10 cellular contexts compared by ENCODE assay signal in the genomic region with DNA sequence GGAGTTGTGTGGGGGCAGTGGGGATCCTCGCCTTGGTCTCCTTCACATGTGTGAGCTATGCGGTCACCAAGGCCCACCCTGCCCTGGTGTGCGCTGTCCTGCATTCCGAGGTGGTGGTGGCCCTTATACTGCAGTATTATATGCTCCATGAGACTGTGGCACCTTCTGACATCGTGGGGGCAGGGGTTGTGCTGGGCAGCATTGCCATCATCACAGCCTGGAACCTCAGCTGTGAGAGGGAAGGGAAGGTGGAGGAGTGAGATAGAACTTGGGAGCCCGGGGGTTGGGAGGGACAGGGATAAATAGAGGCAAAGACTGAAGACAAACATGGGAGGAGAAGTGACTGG. TPM values are rescaled to one million over a fixed set of nuclear protein-coding genes. Genes with fewer than 3 reads are reported as not detected.
DNase-seq lines count a peak whose midpoint lies in the region; ATAC-seq and TF ChIP-seq lines count a peak whose summit lies in the region.
"Not testable (repeated sequence)": the region's sequence is repeated elsewhere in the genome, so short reads cannot be mapped to it uniquely, and the experiment has no call there.
"Had no signal": no experiment of that assay in that cellular context is flagged by ENCODE, and none has a peak within 500 bp of the region (broad histone marks: within the 10 kb centered on the region; RNA-seq: fewer than 3 reads in every experiment).

No MANE protein-coding gene starts in this region.

- H3K36me3 ChIP-seq in HCT116 (ENCODE audit: control insufficient read depth in 1 of 2, insufficient read depth in 2 of 2, low read length in 2 of 2) (peaks cover 2 to 17% of the 10 kb centered on the region in 2 experiments; a peak in 2 of 4 replicates), SJSA1 (peaks cover 24% of the 10 kb centered on the region)
- not testable (repeated sequence) for H3K36me3 ChIP-seq in ectodermal cell (ENCODE audit: control insufficient read depth, insufficient read depth, low read length); iPS-15b (ENCODE audit: control insufficient read depth, insufficient read depth, low read length)

- H3K36me3 Mint-ChIP-seq in activated naive CD4-positive, alpha-beta T cell treated with anti-CD3 and anti-CD28 coated beads, Interleukin-2, amount 50 U/mL, for 72 hours = peaks cover 26 to 36% of the 10 kb centered on the region in 2 donors
- peaks cover 22% of the 10 kb centered on the region for H3K36me3 Mint-ChIP-seq in natural killer cell treated with Interleukin-12 subunit alpha and Interleukin-12 subunit beta and Interleukin-15 and Interleukin-18, amount 100 ng/mL, for 72 hours
- peaks cover 71% of the 10 kb centered on the region for H3K36me3 Mint-ChIP-seq in stimulated activated effector memory CD8-positive, alpha-beta T cell treated with anti-CD3 and anti-CD28 coated beads, Interleukin-12 subunit alpha, Interleukin-12 subunit beta, amount 100 ng/mL, for 72 hours

- BruUV-seq in HCT116 (replicated peaks; lab: Mats Ljungman, UMichigan) = not testable (repeated sequence)

- POLR2A ChIA-PET in AG04450 (lab: Yijun Ruan, JAX); HCT116 (lab: Charles Lee): not testable (repeated sequence)

- peak overlapping the region; percentile 100 for H3K4me2 ChIP-seq in HCT116 (ENCODE audit: low read length)

- TF ChIP-seq POLR2A in HCT116 (IDR thresholded peaks at IDR 0.05; ENCODE audit: borderline replicate concordance, extremely low read depth, insufficient read depth, insufficient read length) = not testable (repeated sequence)

- TF ChIP-seq CTCF in AG04450 (IDR thresholded peaks at IDR 0.05; ENCODE audit: low read depth, low read length); HCT116 (IDR thresholded peaks at IDR 0.05 in 2 of 3, conservative IDR thresholded peaks at IDR 0.05 in 1 of 3; ENCODE audit: borderline replicate concordance in 1 of 3, insufficient read depth in 1 of 3, low read depth in 2 of 3, low read length in 2 of 3): not testable (repeated sequence)

- H3K79me2 ChIP-seq in HCT116 (ENCODE audit: insufficient read depth, low read length) = peaks cover 43% of the 10 kb centered on the region

- H3K4me3 ChIP-seq in AG04450 (ENCODE audit: low read depth, low read length) (peak overlapping the region; percentile 92), HCT116 (replicated peaks in 1 of 2; ENCODE audit: low read depth in 1 of 2, low read length in 2 of 2) (peak overlapping the region in 1 of 2 experiments; percentile 100; a peak in 1 of 4 replicates), ectodermal cell (ENCODE audit: insufficient read depth, low read depth, low read length) (peak overlapping the region; percentile 62), iPS-15b (ENCODE audit: low read depth, low read length) (peak overlapping the region; percentile 71)
- not testable (repeated sequence) for H3K4me3 ChIP-seq in SJSA1

- not testable (repeated sequence) for H2AFZ ChIP-seq in HCT116 (ENCODE audit: low read depth, low read length, poor library complexity, severe bottlenecking)

- H3K27ac Mint-ChIP-seq in activated naive CD4-positive, alpha-beta T cell treated with anti-CD3 and anti-CD28 coated beads, Interleukin-2, amount 50 U/mL, for 72 hours = peak overlapping the region; percentile 97 to 100
- H3K27ac Mint-ChIP-seq in natural killer cell treated with Interleukin-12 subunit alpha and Interleukin-12 subunit beta and Interleukin-15 and Interleukin-18, amount 100 ng/mL, for 72 hours = peak overlapping the region; percentile 98
- H3K27ac Mint-ChIP-seq in stimulated activated effector memory CD8-positive, alpha-beta T cell treated with anti-CD3 and anti-CD28 coated beads, Interleukin-12 subunit alpha, Interleukin-12 subunit beta, amount 100 ng/mL, for 72 hours = peak overlapping the region; percentile 100

- 86 to 88% methylated on average over 6 of the region's 6 CpGs for WGBS in ectodermal cell, 2 experiments

- H3K27me3 Mint-ChIP-seq in natural killer cell treated with Interleukin-12 subunit alpha and Interleukin-12 subunit beta and Interleukin-15 and Interleukin-18, amount 100 ng/mL, for 72 hours = not testable (repeated sequence)

- not testable (repeated sequence) for TF ChIP-seq RAD21 in HCT116 (IDR thresholded peaks at IDR 0.05; ENCODE audit: low read depth)

- peak overlapping the region; percentile 91 for H3K4me3 Mint-ChIP-seq in natural killer cell treated with Interleukin-12 subunit alpha and Interleukin-12 subunit beta and Interleukin-15 and Interleukin-18, amount 100 ng/mL, for 72 hours
- peak overlapping the region; percentile 100 for H3K4me3 Mint-ChIP-seq in stimulated activated effector memory CD8-positive, alpha-beta T cell treated with anti-CD3 and anti-CD28 coated beads, Interleukin-12 subunit alpha, Interleukin-12 subunit beta, amount 100 ng/mL, for 72 hours

- H3K9ac ChIP-seq in HCT116 (ENCODE audit: low read length) (peak overlapping the region; percentile 100; the same call in 1 of the 2 replicates), iPS-15b (ENCODE audit: low read depth, low read length) (peak overlapping the region; percentile 97)

- not testable (repeated sequence) for H3K27me3 ChIP-seq in AG04450 (ENCODE audit: control insufficient read depth, insufficient read depth, low read length); HCT116 (ENCODE audit: insufficient read depth, low read length); SJSA1 (replicated peaks); ectodermal cell (ENCODE audit: control insufficient read depth, insufficient read depth, low read length, poor library complexity, severe bottlenecking); iPS-15b (ENCODE audit: control insufficient read depth, insufficient read depth, low read length)

- H4K20me1 ChIP-seq in HCT116 (ENCODE audit: insufficient read depth) = peaks cover 23% of the 10 kb centered on the region; the same call in 1 of the 2 replicates

- not testable (repeated sequence) for H3K9me2 ChIP-seq in HCT116 (ENCODE audit: insufficient read depth)

- CTCF ChIA-PET in AG04450 (lab: Charles Lee); HCT116 (lab: Charles Lee): not testable (repeated sequence)

- H3K9me3 ChIP-seq in AG04450 (ENCODE audit: control insufficient read depth, insufficient read depth, low read length); HCT116 (ENCODE audit: control insufficient read depth in 1 of 2, insufficient read depth in 1 of 2, low read depth in 1 of 2, low read length in 2 of 2); SJSA1 (replicated peaks); ectodermal cell (ENCODE audit: control insufficient read depth, low read length); iPS-15b (ENCODE audit: control insufficient read depth, insufficient read depth, low read length): not testable (repeated sequence)

- not testable (repeated sequence) for ATAC-seq in HCT116; activated naive CD4-positive, alpha-beta T cell treated with anti-CD3 and anti-CD28 coated beads, Interleukin-2, amount 50 U/mL, for 72 hours; natural killer cell treated with Interleukin-12 subunit alpha and Interleukin-12 subunit beta and Interleukin-15 and Interleukin-18, amount 100 ng/mL, for 72 hours; stimulated activated effector memory CD8-positive, alpha-beta T cell treated with anti-CD3 and anti-CD28 coated beads, Interleukin-12 subunit alpha, Interleukin-12 subunit beta, amount 100 ng/mL, for 72 hours

- DNase-seq in AG04450 (ENCODE audit: low read depth, low spot score); HCT116 (ENCODE audit: low read depth, low spot score); SJSA1 (ENCODE audit: low read depth in 1 of 2, low spot score in 2 of 2); activated naive CD4-positive, alpha-beta T cell treated with anti-CD3 and anti-CD28 coated beads, Interleukin-2, amount 50 U/mL, for 72 hours (ENCODE audit: low spot score in 2 of 2); natural killer cell treated with Interleukin-12 subunit alpha and Interleukin-12 subunit beta and Interleukin-15 and Interleukin-18, amount 100 ng/mL, for 72 hours (ENCODE audit: low spot score); stimulated activated effector memory CD8-positive, alpha-beta T cell treated with anti-CD3 and anti-CD28 coated beads, Interleukin-12 subunit alpha, Interleukin-12 subunit beta, amount 100 ng/mL, for 72 hours (ENCODE audit: low spot score in 2 of 2): not testable (repeated sequence)

- H3K27ac ChIP-seq in AG04450 (ENCODE audit: low read depth, low read length) (peak overlapping the region; percentile 100), HCT116 (ENCODE audit: low read depth, low read length) (peak overlapping the region; percentile 87), SJSA1 (peak overlapping the region; percentile 100), ectodermal cell (ENCODE audit: insufficient read depth, low read depth, low read length, poor library complexity, severe bottlenecking) (peak overlapping the region; percentile 99)

- intact Hi-C loops in HCT116 (cut with micrococcal nuclease) = loop anchor here (10.0 kb wide), 1 partner anchor 82 kb away; a partner anchor contains a TSS

- H3K4me1 ChIP-seq in HCT116 (ENCODE audit: control insufficient read depth in 1 of 2, insufficient read depth in 2 of 2, low read length in 2 of 2) = peaks cover 17 to 62% of the 10 kb centered on the region in 2 experiments; a peak in 3 of 4 replicates
- peaks cover 51% of the 10 kb centered on the region for H3K4me1 ChIP-seq in SJSA1 (replicated peaks)
- H3K4me1 ChIP-seq in ectodermal cell (ENCODE audit: control insufficient read depth, insufficient read depth, low read length) = peaks cover 45% of the 10 kb centered on the region
- H3K4me1 ChIP-seq in iPS-15b (ENCODE audit: control insufficient read depth, insufficient read depth, low read length) = not testable (repeated sequence)

- RAD21 ChIA-PET in HCT116 (lab: Charles Lee; ENCODE audit: low non-redundant PET in 1 of 2, low total read pairs in 2 of 2, uncharacterized antibody in 2 of 2, unreplicated experiment in 2 of 2) = not testable (repeated sequence)

- not testable (repeated sequence) for H3K9me3 Mint-ChIP-seq in activated naive CD4-positive, alpha-beta T cell treated with anti-CD3 and anti-CD28 coated beads, Interleukin-2, amount 50 U/mL, for 72 hours; natural killer cell treated with Interleukin-12 subunit alpha and Interleukin-12 subunit beta and Interleukin-15 and Interleukin-18, amount 100 ng/mL, for 72 hours; stimulated activated effector memory CD8-positive, alpha-beta T cell treated with anti-CD3 and anti-CD28 coated beads, Interleukin-12 subunit alpha, Interleukin-12 subunit beta, amount 100 ng/mL, for 72 hours

- peaks cover 57 to 64% of the 10 kb centered on the region in 2 donors for H3K4me1 Mint-ChIP-seq in natural killer cell treated with Interleukin-12 subunit alpha and Interleukin-12 subunit beta and Interleukin-15 and Interleukin-18, amount 100 ng/mL, for 72 hours (ENCODE audit: low read depth in 2 of 2)
- peaks cover 76% of the 10 kb centered on the region for H3K4me1 Mint-ChIP-seq in stimulated activated effector memory CD8-positive, alpha-beta T cell treated with anti-CD3 and anti-CD28 coated beads, Interleukin-12 subunit alpha, Interleukin-12 subunit beta, amount 100 ng/mL, for 72 hours

RNA-seq across cellular contexts. Expression of a gene that starts 1.5 kb away (rescaled TPM):
- polyA plus RNA-seq in AG04450 (2011; rRNA removed) = 18.4 and 35.0 TPM in 2 replicates
- 207 and 320 TPM in 2 replicates for polyA minus RNA-seq in AG04450 (2011; rRNA and poly(A)+ RNA removed)
- 205 TPM for total RNA-seq in HCT116 (2021; ENCODE audit: unreplicated experiment)
- polyA plus RNA-seq in HCT116 (2012) = 162 and 167 TPM in 2 replicates
- 17.5 and 29.3 TPM in 2 replicates for total RNA-seq in SJSA1 (2014; rRNA removed; shearing (Covaris generic))
- total RNA-seq in activated naive CD4-positive, alpha-beta T cell treated with anti-CD3 and anti-CD28 coated beads, Interleukin-2, amount 50 U/mL, for 72 hours = 100 to 1,000 TPM; 280 to 333 TPM
- polyA plus RNA-seq in ectodermal cell (2013, experiment 1 of 4) = 121 TPM
- polyA plus RNA-seq in ectodermal cell (2013, experiment 2 of 4) = 137 TPM
- 94.1 TPM for polyA plus RNA-seq in ectodermal cell (2013, experiment 3 of 4)
- 105 TPM for polyA plus RNA-seq in ectodermal cell (2013, experiment 4 of 4)
- 100 to 1,000 TPM; 212 to 283 TPM for total RNA-seq in natural killer cell treated with Interleukin-12 subunit alpha and Interleukin-12 subunit beta and Interleukin-15 and Interleukin-18, amount 100 ng/mL, for 72 hours

RNA-seq across cellular contexts. Expression of a gene that starts 1.5 kb away (rescaled TPM):
- polyA plus RNA-seq in AG04450 (2011; rRNA removed) = not detected in 2 replicates
- not detected in 2 replicates for polyA minus RNA-seq in AG04450 (2011; rRNA and poly(A)+ RNA removed)
- total RNA-seq in HCT116 (2021; ENCODE audit: unreplicated experiment) = not detected
- polyA plus RNA-seq in HCT116 (2012) = 0.12 and 0.22 TPM in 2 replicates
- total RNA-seq in SJSA1 (2014; rRNA removed; shearing (Covaris generic)) = not detected in 2 replicates
- not detected for total RNA-seq in activated naive CD4-positive, alpha-beta T cell treated with anti-CD3 and anti-CD28 coated beads, Interleukin-2, amount 50 U/mL, for 72 hours
- polyA plus RNA-seq in ectodermal cell (2013, experiment 1 of 4) = not detected
- polyA plus RNA-seq in ectodermal cell (2013, experiment 2 of 4) = not detected
- not detected for polyA plus RNA-seq in ectodermal cell (2013, experiment 3 of 4)
- not detected for polyA plus RNA-seq in ectodermal cell (2013, experiment 4 of 4)
- not detected for total RNA-seq in natural killer cell treated with Interleukin-12 subunit alpha and Interleukin-12 subunit beta and Interleukin-15 and Interleukin-18, amount 100 ng/mL, for 72 hours
- total RNA-seq: G401, Right ventricle myocardium inferior had no signal

RNA-seq across cellular contexts. Expression of a gene that starts 3.3 kb away (rescaled TPM):
- polyA plus RNA-seq in AG04450 (2011; rRNA removed) = 18.8 and 22.3 TPM in 2 replicates
- polyA minus RNA-seq in AG04450 (2011; rRNA and poly(A)+ RNA removed) = 28.8 and 32.5 TPM in 2 replicates
- 17.1 TPM for total RNA-seq in HCT116 (2021; ENCODE audit: unreplicated experiment)
- 13.0 and 15.0 TPM in 2 replicates for polyA plus RNA-seq in HCT116 (2012)
- total RNA-seq in SJSA1 (2014; rRNA removed; shearing (Covaris generic)) = 13.8 and 19.9 TPM in 2 replicates
- 10 to 100 TPM; 21.8 to 26.5 TPM for total RNA-seq in activated naive CD4-positive, alpha-beta T cell treated with anti-CD3 and anti-CD28 coated beads, Interleukin-2, amount 50 U/mL, for 72 hours
- 17.5 TPM for polyA plus RNA-seq in ectodermal cell (2013, experiment 1 of 4)
- 20.2 TPM for polyA plus RNA-seq in ectodermal cell (2013, experiment 2 of 4)
- polyA plus RNA-seq in ectodermal cell (2013, experiment 3 of 4) = 16.7 TPM
- polyA plus RNA-seq in ectodermal cell (2013, experiment 4 of 4) = 18.4 TPM
- 10 to 100 TPM; 19.7 to 26.1 TPM for total RNA-seq in natural killer cell treated with Interleukin-12 subunit alpha and Interleukin-12 subunit beta and Interleukin-15 and Interleukin-18, amount 100 ng/mL, for 72 hours

RNA-seq across cellular contexts. Expression of a gene that starts 37.9 kb away (rescaled TPM):
- 5.3 and 6.3 TPM in 2 replicates for polyA plus RNA-seq in AG04450 (2011; rRNA removed)
- polyA minus RNA-seq in AG04450 (2011; rRNA and poly(A)+ RNA removed) = 2.9 and 4.2 TPM in 2 replicates
- total RNA-seq in HCT116 (2021; ENCODE audit: unreplicated experiment) = 10.4 TPM
- polyA plus RNA-seq in HCT116 (2012) = 25.6 and 26.3 TPM in 2 replicates
- 3.9 and 14.7 TPM in 2 replicates for total RNA-seq in SJSA1 (2014; rRNA removed; shearing (Covaris generic))
- total RNA-seq in activated naive CD4-positive, alpha-beta T cell treated with anti-CD3 and anti-CD28 coated beads, Interleukin-2, amount 50 U/mL, for 72 hours = 10 to 100 TPM; 12.1 to 17.6 TPM
- polyA plus RNA-seq in ectodermal cell (2013, experiment 1 of 4) = 16.4 TPM
- polyA plus RNA-seq in ectodermal cell (2013, experiment 2 of 4) = 19.3 TPM
- polyA plus RNA-seq in ectodermal cell (2013, experiment 3 of 4) = 16.1 TPM
- polyA plus RNA-seq in ectodermal cell (2013, experiment 4 of 4) = 15.9 TPM
- 10 to 100 TPM; 10.4 to 13.7 TPM for total RNA-seq in natural killer cell treated with Interleukin-12 subunit alpha and Interleukin-12 subunit beta and Interleukin-15 and Interleukin-18, amount 100 ng/mL, for 72 hours

RNA-seq across cellular contexts. Expression of a gene that starts 43.4 kb away (rescaled TPM):
- polyA plus RNA-seq in AG04450 (2011; rRNA removed) = 0.58 and 0.63 TPM in 2 replicates
- polyA minus RNA-seq in AG04450 (2011; rRNA and poly(A)+ RNA removed) = 0.28 and 0.39 TPM in 2 replicates
- total RNA-seq in HCT116 (2021; ENCODE audit: unreplicated experiment) = 6.1 TPM
- 4.2 and 4.3 TPM in 2 replicates for polyA plus RNA-seq in HCT116 (2012)
- not detected in 2 replicates for total RNA-seq in SJSA1 (2014; rRNA removed; shearing (Covaris generic))
- total RNA-seq in activated naive CD4-positive, alpha-beta T cell treated with anti-CD3 and anti-CD28 coated beads, Interleukin-2, amount 50 U/mL, for 72 hours = 10 to 100 TPM in 1 of 2 donors, 1 to 10 TPM in 1; 2.6 to 35.5 TPM
- polyA plus RNA-seq in ectodermal cell (2013, experiment 1 of 4) = 8.4 TPM
- 7.4 TPM for polyA plus RNA-seq in ectodermal cell (2013, experiment 2 of 4)
- 8.1 TPM for polyA plus RNA-seq in ectodermal cell (2013, experiment 3 of 4)
- polyA plus RNA-seq in ectodermal cell (2013, experiment 4 of 4) = 10.0 TPM
- 1 to 10 TPM; 1.9 to 4.5 TPM for total RNA-seq in natural killer cell treated with Interleukin-12 subunit alpha and Interleukin-12 subunit beta and Interleukin-15 and Interleukin-18, amount 100 ng/mL, for 72 hours
